ENCODE assay signal across 18 cellular contexts in the genomic region with DNA sequence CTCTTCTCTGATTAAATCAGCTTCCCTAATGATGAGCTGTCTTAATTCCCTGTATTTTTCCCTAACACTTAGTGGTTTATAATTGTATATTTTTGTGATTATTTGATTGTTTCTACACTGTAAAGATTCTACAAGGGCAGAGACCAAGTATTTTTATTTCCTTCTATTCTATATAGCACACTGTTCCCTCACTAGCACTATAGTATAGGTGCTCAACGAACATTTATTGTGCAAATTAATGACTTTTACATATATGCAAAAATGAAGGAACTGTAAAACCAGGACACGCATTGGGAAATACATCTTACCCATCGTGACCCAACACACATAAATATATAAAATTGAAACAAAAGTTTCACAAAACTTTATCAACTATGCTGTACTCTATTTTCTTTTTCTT.
"Had no signal": no experiment of that assay in that cellular context is flagged by ENCODE, and none has a peak within 500 bp of the region (broad histone marks: within the 10 kb centered on the region; RNA-seq: fewer than 3 reads in every experiment).

No MANE protein-coding gene starts in this region.

- H3K9me3 ChIP-seq: breast epithelium, esophagus muscularis mucosa, left lung, ovary, thyroid gland, uterus had no signal

- DNase-seq: activated CD4-positive, alpha-beta T cell treated with anti-CD3 and anti-CD28 coated beads, Interleukin-2, amount 10 ng/mL, durations not matched to agents 24 days and 14 days; activated CD8-positive, alpha-beta memory T cell treated with anti-CD3 and anti-CD28 coated beads for 24 hours; activated naive CD8-positive, alpha-beta T cell treated with anti-CD3 and anti-CD28 coated beads, Interleukin-2, amount 10 ng/mL, durations not matched to agents 7 days and 5 days; aorta; dorsolateral prefrontal cortex; foreskin fibroblast; glutamatergic neuron; left lung; ovary; stimulated activated CD4-positive, alpha-beta T cell treated with anti-CD3 and anti-CD28 coated beads, Interleukin-2, amount 100 ng/mL, for 48 hours; T-cell; thyroid gland; uterus had no signal

- H3K36me3 ChIP-seq: breast epithelium, esophagus muscularis mucosa, left lung, ovary, thyroid gland, uterus had no signal

- H3K9me3 Mint-ChIP-seq: neural crest cell had no signal

- H3K27me3 Mint-ChIP-seq: activated CD4-positive, alpha-beta T cell treated with anti-CD3 and anti-CD28 coated beads, Interleukin-2, amount 10 ng/mL, durations not matched to agents 24 days and 14 days; activated naive CD8-positive, alpha-beta T cell treated with anti-CD3 and anti-CD28 coated beads, Interleukin-2, amount 10 ng/mL, durations not matched to agents 7 days and 5 days; stimulated activated naive CD8-positive, alpha-beta T cell treated with anti-CD3 and anti-CD28 coated beads, Interleukin-15, Interleukin-2, amounts not matched to agents 100 ng/mL and 50 ng/mL, for 24 hours; T-cell had no signal

- H3K27me3 ChIP-seq: breast epithelium, dorsolateral prefrontal cortex, esophagus muscularis mucosa, left lung, ovary, thyroid gland, uterus had no signal

- H3K27ac ChIP-seq: breast epithelium, left lung, ovary, uterus, VCaP had no signal

- ATAC-seq: left lung, T-cell had no signal

- H3K4me1 Mint-ChIP-seq: neural crest cell had no signal

- H3K4me3 Mint-ChIP-seq: activated naive CD8-positive, alpha-beta T cell treated with anti-CD3 and anti-CD28 coated beads, Interleukin-2, amount 10 ng/mL, durations not matched to agents 7 days and 5 days; neural crest cell; stimulated activated naive CD8-positive, alpha-beta T cell treated with anti-CD3 and anti-CD28 coated beads, Interleukin-15, Interleukin-2, amounts not matched to agents 100 ng/mL and 50 ng/mL, for 24 hours had no signal

- H3K27ac Mint-ChIP-seq: activated CD4-positive, alpha-beta T cell treated with anti-CD3 and anti-CD28 coated beads, Interleukin-2, amount 10 ng/mL, durations not matched to agents 24 days and 14 days; activated naive CD8-positive, alpha-beta T cell treated with anti-CD3 and anti-CD28 coated beads, Interleukin-2, amount 10 ng/mL, durations not matched to agents 7 days and 5 days; stimulated activated naive CD8-positive, alpha-beta T cell treated with anti-CD3 and anti-CD28 coated beads, Interleukin-15, Interleukin-2, amounts not matched to agents 100 ng/mL and 50 ng/mL, for 24 hours had no signal

- H3K4me3 ChIP-seq: breast epithelium, dorsolateral prefrontal cortex, esophagus muscularis mucosa, left lung, ovary, thyroid gland, uterus had no signal

- H3K4me1 ChIP-seq: breast epithelium had no signal
